ENCODE assay signal across 8 cellular contexts in genomic region chr22:42780070-42780540, GRCh38. TPM values are rescaled to one million over a fixed set of nuclear protein-coding genes. Genes with fewer than 3 reads are reported as not detected.
DNase-seq lines count a peak whose midpoint lies in the region; ATAC-seq, FAIRE-seq and TF ChIP-seq lines count a peak whose summit lies in the region.

No MANE protein-coding gene starts in this region.

- H3K27ac ChIP-seq in SK-N-SH (ENCODE audit: low read depth in 2 of 2, low read length in 1 of 2) (no peak overlapping the region), mammary epithelial cell (ENCODE audit: insufficient read depth, low read depth, low read length) (no peak overlapping the region)

- no peaks in the 10 kb centered on the region for H3K9me2 ChIP-seq in SK-N-SH

- H3K27me3 ChIP-seq in SK-N-SH (ENCODE audit: insufficient read depth): no peaks in the 10 kb centered on the region
- no peaks in the 10 kb centered on the region for H3K27me3 ChIP-seq in mammary epithelial cell (ENCODE audit: insufficient read depth, low read length)

- no peak for ATAC-seq in GM21447 (IDR thresholded peaks at IDR 0.05; ENCODE audit: unreplicated experiment)

- H3F3A ChIP-seq in SK-N-SH (replicated peaks; ENCODE audit: insufficient read depth): no peaks in the 10 kb centered on the region

- POLR2A ChIA-PET in GM10248 (lab: Yijun Ruan, JAX) (no interaction called here), SK-N-SH (lab: Yijun Ruan, JAX) (no interaction called here)

- CTCF ChIA-PET in GM10248 (lab: Yijun Ruan, JAX): interaction anchor here (1.0 to 2.6 kb wide), 8 partner anchors 15 to 90 kb away, joined by 3 to 16 read pairs (median 4); partner anchors contain the start of gene ARFGAP3
- CTCF ChIA-PET in SK-N-SH (lab: Yijun Ruan, JAX): interaction anchor here (0.7 to 1.8 kb wide), 5 partner anchors 17 to 294 kb away, joined by 3 to 5 read pairs (median 3); no protein-coding TSS in a partner anchor
- CTCF ChIA-PET in mammary epithelial cell (lab: Charles Lee; ENCODE audit: low non-redundant PET): interaction anchor here (0.6 kb wide), 1 partner anchor 165 kb away, joined by 3 read pairs; no protein-coding TSS in a partner anchor

- H3K9me3 ChIP-seq in SK-N-SH (no peaks in the 10 kb centered on the region), mammary epithelial cell (replicated peaks; ENCODE audit: insufficient read depth, low read length) (no peaks in the 10 kb centered on the region)

- no peak overlapping the region for H3K9ac ChIP-seq in SK-N-SH
- H3K9ac ChIP-seq in mammary epithelial cell (ENCODE audit: insufficient read depth, low read length): no peak overlapping the region

- H3K36me3 ChIP-seq in SK-N-SH (replicated peaks in 1 of 2; ENCODE audit: control insufficient read depth in 1 of 2, insufficient read depth in 2 of 2, low read length in 1 of 2) (no peaks in the 10 kb centered on the region), mammary epithelial cell (ENCODE audit: insufficient read depth, low read length) (no peaks in the 10 kb centered on the region)

- no peak for TF ChIP-seq EP300 in SK-N-SH (IDR thresholded peaks at IDR 0.05; ENCODE audit: borderline replicate concordance in 1 of 2, low read depth in 1 of 2, low read length in 1 of 2)

- FAIRE-seq in A204.1 (lab: Jason Lieb, UNC): peak; percentile 97

- H2AFZ ChIP-seq in SK-N-SH (ENCODE audit: low read depth): 0 out of 2 replicates have a peak overlapping the region, but pooled peaks have one; percentile 59
- H2AFZ ChIP-seq in mammary epithelial cell (ENCODE audit: low read depth, low read length): peak overlapping the region; percentile 22

- no TSS peak for BruUV-seq in mammary epithelial cell (replicated peaks; lab: Mats Ljungman, UMichigan)

- intact Hi-C loops in mammary epithelial cell (cut with micrococcal nuclease): loop anchor here (1.0 to 5.0 kb wide), 5 partner anchors 87 to 310 kb away; no protein-coding TSS in a partner anchor

- H3K4me3 ChIP-seq in SK-N-SH (ENCODE audit: low read depth in 2 of 2, low read length in 1 of 2) (peak overlapping the region in 1 of 2 experiments; percentile 35; a peak in 1 of 4 replicates), mammary epithelial cell (replicated peaks in 1 of 3; ENCODE audit: insufficient read depth in 1 of 3, low read depth in 2 of 3, low read length in 3 of 3) (no peak overlapping the region)

- in situ Hi-C loops in mammary epithelial cell (cut with MboI; ENCODE audit: low sequenced_read_pairs in 2 of 2): no loop called here

- H3K79me2 ChIP-seq in SK-N-SH (ENCODE audit: insufficient read depth) (no peaks in the 10 kb centered on the region), mammary epithelial cell (ENCODE audit: insufficient read depth, low read length) (no peaks in the 10 kb centered on the region)

- no peaks in the 10 kb centered on the region; a peak in 1 of 4 replicates for H3K4me1 ChIP-seq in SK-N-SH (ENCODE audit: control insufficient read depth in 1 of 2, insufficient read depth in 2 of 2, low read depth in 1 of 2, low read length in 1 of 2)
- no peaks in the 10 kb centered on the region for H3K4me1 ChIP-seq in mammary epithelial cell (ENCODE audit: insufficient read depth, low read length)

- TF ChIP-seq CTCF in GM10248 (IDR thresholded peaks at IDR 0.05; ENCODE audit: control extremely low read depth, extremely low read depth, low read depth, missing control alignments) (peak; percentile 78), SK-N-SH (IDR thresholded peaks at IDR 0.05) (peak; percentile 73), mammary epithelial cell (conservative IDR thresholded peaks at IDR 0.05 in 1 of 2, IDR thresholded peaks at IDR 0.05 in 1 of 2; ENCODE audit: extremely low read depth in 1 of 2, insufficient read depth in 1 of 2, low read depth in 1 of 2, low read length in 2 of 2) (peak; percentile 82 to 97)

- peak; percentile 71 for TF ChIP-seq RAD21 in SK-N-SH (IDR thresholded peaks at IDR 0.05; ENCODE audit: low read length)

- DNase-seq in GM10248 (ENCODE audit: extremely low spot score): peak; percentile 74
- DNase-seq in NCI-H1436 treated with DMSO at 0.1 percent for 48 hours (lab: John Stamatoyannopoulos, UW): peak; percentile 59
- DNase-seq in SK-N-SH: peak; percentile 61
- DNase-seq in mammary epithelial cell: peak; percentile 72
- DNase-seq in iris pigment epithelial cell (ENCODE audit: low read depth): peak; percentile 95
- DNase-seq in stimulated activated CD4-positive, alpha-beta T cell treated with anti-CD3 and anti-CD28 coated beads, Interleukin-2, amount 100 ng/mL, for 4 hours (ENCODE audit: low read depth): peak; percentile 44

- dilution Hi-C loops in mammary epithelial cell (cut with HindIII; ENCODE audit: low sequenced_read_pairs): no loop called here

- WGBS in SK-N-SH (ENCODE audit: low lambda C conversion rate): 5% methylated on average over 6 of the region's 6 CpGs
- WGBS in mammary epithelial cell (ENCODE audit: low coverage, missing lambda C conversion rate): 11% methylated on average over 4 of the region's 6 CpGs

- H4K20me1 ChIP-seq in SK-N-SH (ENCODE audit: insufficient read depth): no peaks in the 10 kb centered on the region
- H4K20me1 ChIP-seq in mammary epithelial cell (ENCODE audit: insufficient read depth, low read length): no peaks in the 10 kb centered on the region

- H3K4me2 ChIP-seq in SK-N-SH (no peak overlapping the region), mammary epithelial cell (ENCODE audit: insufficient read depth, low read depth, low read length) (no peak overlapping the region)

TF ChIP-seq in SK-N-SH, 30 proteins besides CTCF, POLR2A, EP300 and RAD21:
- TF ChIP-seq SMC3 (IDR thresholded peaks at IDR 0.05; ENCODE audit: low read depth, low read length) (peak; percentile 62), TEAD4 (IDR thresholded peaks at IDR 0.05; ENCODE audit: borderline replicate concordance, insufficient read depth) (no peak)

RNA-seq across cellular contexts. Expression of gene A4GALT, which starts 59.4 kb away (rescaled TPM):
- polyA plus RNA-seq in SK-N-SH (2012; rRNA removed) (5.2 and 9.5 TPM in 2 replicates), mammary epithelial cell (3.7 TPM)
- polyA plus RNA-seq in SK-N-SH (2012; cell fraction: cytosol; rRNA removed): 5.3 and 6.8 TPM in 2 replicates
- polyA plus RNA-seq in SK-N-SH (2012; cell fraction: nucleus; rRNA removed): 6.1 and 6.4 TPM in 2 replicates
- total RNA-seq in mammary epithelial cell: 1 to 10 TPM; 2.5 to 3.0 TPM
- polyA minus RNA-seq in mammary epithelial cell: 1.4 TPM

Comparison
In these comparisons a context has a peak if more than half of its experiments do, and no peak if none do; other contexts are left out.
1. DNase-seq: peak in every context shown above with its lines; median percentile 95 in iris pigment epithelial cell; 74 in GM10248; 72 in mammary epithelial cell; 61 in SK-N-SH; 59 in NCI-H1436 treated with DMSO at 0.1 percent for 48 hours; 44 in stimulated activated CD4-positive, alpha-beta T cell treated with anti-CD3 and anti-CD28 coated beads, Interleukin-2, amount 100 ng/mL, for 4 hours.